In genomic region chrX:152958524-152959465, GRCh38 we compare ENCODE assay signal across 8 cellular contexts. TPM values are rescaled to one million over a fixed set of nuclear protein-coding genes. Genes with fewer than 3 reads are reported as not detected.
DNase-seq lines count a peak whose midpoint lies in the region; ATAC-seq and TF ChIP-seq lines count a peak whose summit lies in the region.

No MANE protein-coding gene starts in this region.

- H3K9ac ChIP-seq in SK-N-MC (ENCODE audit: insufficient read length) = peak overlapping the region; percentile 47

- ATAC-seq in thoracic aorta (ENCODE audit: insufficient number of reproducible peaks, low FRiP score, low read depth) = peak; percentile 81

- H3K4me3 ChIP-seq in NB4 (ENCODE audit: low read depth, low read length) (no peak overlapping the region), SK-N-MC (peak overlapping the region; percentile 68), osteoblast (ENCODE audit: insufficient read depth, low read length) (peak overlapping the region; percentile 52), thoracic aorta (peak overlapping the region; percentile 57)

- H3K27me3 ChIP-seq in osteoblast (ENCODE audit: insufficient read depth, low read length) = no peaks in the 10 kb centered on the region
- no peaks in the 10 kb centered on the region for H3K27me3 ChIP-seq in thoracic aorta (replicated peaks; ENCODE audit: insufficient read depth)

- no peaks in the 10 kb centered on the region for H3K9me3 Mint-ChIP-seq in HFFc6
- H3K9me3 Mint-ChIP-seq in activated naive CD4-positive, alpha-beta T cell treated with anti-CD3 and anti-CD28 coated beads, Interleukin-2, amount 50 U/mL, for 24 hours = no peaks in the 10 kb centered on the region

- H3K79me2 ChIP-seq in osteoblast (ENCODE audit: insufficient read depth, low read length) = no peaks in the 10 kb centered on the region

- no peaks in the 10 kb centered on the region for H3K9me3 ChIP-seq in SK-N-MC (ENCODE audit: low read depth, low read length)
- H3K9me3 ChIP-seq in osteoblast (ENCODE audit: low read depth, low read length) = no peaks in the 10 kb centered on the region
- no peaks in the 10 kb centered on the region for H3K9me3 ChIP-seq in thoracic aorta

- H2AFZ ChIP-seq in osteoblast (ENCODE audit: low read length) = peak overlapping the region; percentile 83

- H3K4me3 Mint-ChIP-seq in HFFc6 = peak overlapping the region; percentile 80
- peak overlapping the region; percentile 74 for H3K4me3 Mint-ChIP-seq in activated naive CD4-positive, alpha-beta T cell treated with anti-CD3 and anti-CD28 coated beads, Interleukin-2, amount 50 U/mL, for 24 hours

- H3K4me1 Mint-ChIP-seq in HFFc6 (ENCODE audit: low read depth) = peaks cover 13% of the 10 kb centered on the region; the same call in 1 of the 2 replicates
- H3K4me1 Mint-ChIP-seq in activated naive CD4-positive, alpha-beta T cell treated with anti-CD3 and anti-CD28 coated beads, Interleukin-2, amount 50 U/mL, for 24 hours = peaks cover 9% of the 10 kb centered on the region

- H3K27ac ChIP-seq in SK-N-MC (no peak overlapping the region), osteoblast (ENCODE audit: low read depth, low read length) (peak overlapping the region; percentile 31), thoracic aorta (peak overlapping the region; percentile 56 to 62)

- H4K20me1 ChIP-seq in osteoblast (ENCODE audit: insufficient read depth, low read length) = no peaks in the 10 kb centered on the region

- peak overlapping the region; percentile 87 for H3K27ac Mint-ChIP-seq in HFFc6
- peak overlapping the region; percentile 97 for H3K27ac Mint-ChIP-seq in activated naive CD4-positive, alpha-beta T cell treated with anti-CD3 and anti-CD28 coated beads, Interleukin-2, amount 50 U/mL, for 24 hours

- TF ChIP-seq POLR2A in NB4 (IDR thresholded peaks at IDR 0.05; ENCODE audit: extremely low read depth, insufficient read length) = no peak

- no peaks in the 10 kb centered on the region for H3K36me3 ChIP-seq in SK-N-MC (ENCODE audit: insufficient read depth, low read length)
- no peaks in the 10 kb centered on the region for H3K36me3 ChIP-seq in osteoblast (ENCODE audit: insufficient read depth, low read length)
- no peaks in the 10 kb centered on the region for H3K36me3 ChIP-seq in thoracic aorta

- no peaks in the 10 kb centered on the region; the same call in 1 of the 2 replicates for H3K27me3 Mint-ChIP-seq in HFFc6 (ENCODE audit: insufficient read depth)
- no peaks in the 10 kb centered on the region for H3K27me3 Mint-ChIP-seq in activated naive CD4-positive, alpha-beta T cell treated with anti-CD3 and anti-CD28 coated beads, Interleukin-2, amount 50 U/mL, for 24 hours

- no peaks in the 10 kb centered on the region for H3K4me1 ChIP-seq in osteoblast (ENCODE audit: insufficient read depth, low read length)
- no peaks in the 10 kb centered on the region for H3K4me1 ChIP-seq in thoracic aorta (ENCODE audit: control insufficient read depth in 1 of 2, low read depth in 2 of 2)

- DNase-seq in GM04504 (ENCODE audit: low read depth) (peak; percentile 70), HFFc6 (peak; percentile 87), NB4 (ENCODE audit: low read depth) (peak; percentile 89), SK-N-MC (ENCODE audit: low read depth, low spot score) (peak; percentile 70), glomerular visceral epithelial cell (ENCODE audit: extremely low spot score) (peak; percentile 83), osteoblast (ENCODE audit: insufficient read length, low spot score, missing footprints) (peak; percentile 94), thoracic aorta (ENCODE audit: low spot score) (peak; percentile 55)

- TF ChIP-seq CTCF in HFFc6 (IDR thresholded peaks at IDR 0.05) (peak; percentile 90), NB4 (IDR thresholded peaks at IDR 0.05; ENCODE audit: low read depth, low read length) (peak; percentile 67), osteoblast (IDR thresholded peaks at IDR 0.05; ENCODE audit: extremely low read depth, low read depth, low read length) (peak; percentile 92), thoracic aorta (IDR thresholded peaks at IDR 0.05) (peak; percentile 80)

- no peaks in the 10 kb centered on the region for H3K36me3 Mint-ChIP-seq in HFFc6 (ENCODE audit: low read depth)
- no peaks in the 10 kb centered on the region for H3K36me3 Mint-ChIP-seq in activated naive CD4-positive, alpha-beta T cell treated with anti-CD3 and anti-CD28 coated beads, Interleukin-2, amount 50 U/mL, for 24 hours

- peak overlapping the region; percentile 61 for H3K4me2 ChIP-seq in osteoblast (ENCODE audit: insufficient read depth, low read length)

RNA-seq across cellular contexts. Expression of gene PNMA5, which starts 35.1 kb away (rescaled TPM):
- total RNA-seq in HFFc6 (2021; fragmentation: NEBNext Ultra II Directional; extraction: Animal tissue kit (Norgen Biotek cat#: 25700)) = not detected
- not detected in 2 replicates for total RNA-seq in osteoblast
- not detected for total RNA-seq in thoracic aorta
